Comparison of ENCODE assay signal across 8 cellular contexts in the genomic region with DNA sequence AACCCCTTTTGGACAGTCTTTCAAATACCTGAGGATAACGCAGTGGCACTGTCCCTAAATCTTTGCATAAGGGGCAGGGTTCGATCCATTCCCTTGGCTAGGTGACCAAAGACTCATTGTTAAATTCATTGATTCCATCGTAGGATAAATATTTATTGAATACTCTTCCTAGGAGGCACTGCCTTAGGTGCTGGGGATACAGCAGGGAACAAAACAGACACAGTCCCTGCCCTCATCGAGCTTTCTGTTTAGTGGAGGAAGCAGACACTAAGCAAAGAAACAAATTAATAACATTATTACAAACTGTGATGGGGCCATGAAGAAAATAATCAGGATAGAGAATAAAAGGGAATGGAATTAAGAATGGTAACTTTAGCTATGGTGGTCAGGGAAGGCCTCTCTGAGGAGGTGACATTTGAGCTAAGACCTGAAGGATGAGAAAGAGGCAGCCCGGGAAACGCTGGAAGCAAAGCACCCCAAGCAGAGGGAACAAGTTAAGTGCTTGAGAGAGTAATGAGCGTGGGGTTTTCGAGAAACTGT. TPM values are rescaled to one million over a fixed set of nuclear protein-coding genes. Genes with fewer than 3 reads are reported as not detected.
DNase-seq lines count a peak whose midpoint lies in the region; ATAC-seq and TF ChIP-seq lines count a peak whose summit lies in the region.

No MANE protein-coding gene starts in this region.

- peaks cover 16% of the 10 kb centered on the region for H3K4me1 Mint-ChIP-seq in GM23338
- peaks cover 16% of the 10 kb centered on the region for H3K4me1 Mint-ChIP-seq in WTC11

- H3K9me2 ChIP-seq in GM23338 (ENCODE audit: insufficient read depth), result no peaks in the 10 kb centered on the region

- TF ChIP-seq POLR2A in gastroesophageal sphincter (IDR thresholded peaks at IDR 0.05), result no peak

- H3K36me3 Mint-ChIP-seq in GM23338 (ENCODE audit: low read depth) (peaks cover 26% of the 10 kb centered on the region), WTC11 (peaks cover 12% of the 10 kb centered on the region)

- peak overlapping the region; percentile 82 for H3K9ac ChIP-seq in skeletal muscle satellite cell (ENCODE audit: low read depth, low read length)

- H3K4me1 ChIP-seq in GM23338 (ENCODE audit: insufficient read depth), result peaks cover 12% of the 10 kb centered on the region
- peaks cover 0 to 29% (median 11%) of the 10 kb centered on the region in 3 donors for H3K4me1 ChIP-seq in gastroesophageal sphincter
- H3K4me1 ChIP-seq in skeletal muscle satellite cell (ENCODE audit: control insufficient read depth, insufficient read depth, low read length), result peaks cover 17% of the 10 kb centered on the region

- H3F3A ChIP-seq in GM23338 (replicated peaks; ENCODE audit: low read depth), result peaks cover 35% of the 10 kb centered on the region

- no peaks in the 10 kb centered on the region for H3K9me3 ChIP-seq in gastroesophageal sphincter
- H3K9me3 ChIP-seq in skeletal muscle satellite cell (replicated peaks; ENCODE audit: low read length), result no peaks in the 10 kb centered on the region

- H3K4me3 Mint-ChIP-seq in GM23338 (peak overlapping the region; percentile 94), WTC11 (peak overlapping the region; percentile 97)

- no peak for TF ChIP-seq CTCF in GM23338 (conservative IDR thresholded peaks at IDR 0.05; ENCODE audit: low read depth in 2 of 2)
- TF ChIP-seq CTCF in WTC11 (IDR thresholded peaks at IDR 0.05), result no peak
- TF ChIP-seq CTCF in gastroesophageal sphincter (IDR thresholded peaks at IDR 0.05), result no peak

- POLR2A ChIA-PET in WTC11 (lab: Charles Lee), result interaction anchor here (0.7 to 3.0 kb wide), 18 partner anchors 8 to 106 kb away, joined by 3 to 37 read pairs (median 6); a partner anchor contains a TSS

- DNase-seq in GM23338 (ENCODE audit: low spot score), result no peak
- DNase-seq in WTC11 (ENCODE audit: low spot score), result no peak
- no peak for DNase-seq in occipital lobe (lab: John Stamatoyannopoulos, UW)
- DNase-seq in hypothalamus (lab: John Stamatoyannopoulos, UW), result no peak

- H3K36me3 ChIP-seq in GM23338 (ENCODE audit: insufficient read depth) (peaks cover 12% of the 10 kb centered on the region), gastroesophageal sphincter (peaks cover 0 to 48% of the 10 kb centered on the region in 2 donors), skeletal muscle satellite cell (ENCODE audit: insufficient read depth, low read length) (peaks cover 15% of the 10 kb centered on the region)

- peaks cover 8% of the 10 kb centered on the region; the same call in 1 of the 2 replicates for H3K79me2 ChIP-seq in GM23338 (replicated peaks; ENCODE audit: insufficient read depth)

- H3K27me3 Mint-ChIP-seq in GM23338 (ENCODE audit: insufficient read depth, low read depth, poor library complexity) (peaks cover 9% of the 10 kb centered on the region), WTC11 (ENCODE audit: low read depth) (no peaks in the 10 kb centered on the region)

- H3K4me3 ChIP-seq in GM23338 (peak overlapping the region; percentile 87), gastroesophageal sphincter (peak overlapping the region; percentile 63 to 73), skeletal muscle satellite cell (ENCODE audit: low read length) (peak overlapping the region; percentile 78)

- no peak for ATAC-seq in GM23338
- no peak for ATAC-seq in WTC11
- ATAC-seq in gastroesophageal sphincter, result no peak
- no peak for ATAC-seq in GM18861 (IDR thresholded peaks at IDR 0.05; ENCODE audit: unreplicated experiment)
- no peak for ATAC-seq in HG02973 (IDR thresholded peaks at IDR 0.05; ENCODE audit: unreplicated experiment)

- WGBS in gastroesophageal sphincter (ENCODE audit: low coverage in 1 of 2), 2 donors, result 24 to 31% methylated on average over 6 to 8 of the region's 8 CpGs

- H4K20me1 ChIP-seq in GM23338 (replicated peaks; ENCODE audit: insufficient read depth), result no peaks in the 10 kb centered on the region

- TF ChIP-seq EP300 in gastroesophageal sphincter (IDR thresholded peaks at IDR 0.05), result no peak

- H3K9me3 Mint-ChIP-seq in GM23338, result no peaks in the 10 kb centered on the region
- no peaks in the 10 kb centered on the region for H3K9me3 Mint-ChIP-seq in WTC11

- CTCF ChIA-PET in WTC11 (lab: Charles Lee), result interaction anchor here (0.6 to 4.5 kb wide), 16 partner anchors 9 to 226 kb away, joined by 3 to 51 read pairs (median 4); a partner anchor contains a TSS

- H2AFZ ChIP-seq in GM23338, result peak overlapping the region; percentile 38

- H3K27ac Mint-ChIP-seq in GM23338 (peak overlapping the region; percentile 88), WTC11 (peak overlapping the region; percentile 93)

- H3K27ac ChIP-seq in GM23338 (ENCODE audit: low read depth) (peak overlapping the region; percentile 80), gastroesophageal sphincter (peak overlapping the region; percentile 58 to 88 (median 86))

- H3K27me3 ChIP-seq in GM23338 (ENCODE audit: insufficient read depth) (no peaks in the 10 kb centered on the region), gastroesophageal sphincter (no peaks in the 10 kb centered on the region), skeletal muscle satellite cell (ENCODE audit: control insufficient read depth, insufficient read depth, low read length) (no peaks in the 10 kb centered on the region)

- peak overlapping the region; percentile 90 for H3K4me2 ChIP-seq in GM23338
- H3K4me2 ChIP-seq in skeletal muscle satellite cell (ENCODE audit: low read length), result peak overlapping the region; percentile 94

TF ChIP-seq in GM23338, 12 proteins besides CTCF, POLR2A, EP300 and RAD21 (continues in another document):
- TF ChIP-seq POLR2AphosphoS5 (IDR thresholded peaks at IDR 0.05; ENCODE audit: low read depth) (no peak), EZH2phosphoT487 (IDR thresholded peaks at IDR 0.05; ENCODE audit: unreplicated experiment) (no peak), JUNB (IDR thresholded peaks at IDR 0.05; ENCODE audit: unreplicated experiment) (no peak), ZNF331 (CRISPR knock-in tag; IDR thresholded peaks at IDR 0.05; ENCODE audit: low read depth) (no peak), ZNF114 (CRISPR knock-in tag; IDR thresholded peaks at IDR 0.05) (no peak)
- TF ChIP-seq, protein P1, sequence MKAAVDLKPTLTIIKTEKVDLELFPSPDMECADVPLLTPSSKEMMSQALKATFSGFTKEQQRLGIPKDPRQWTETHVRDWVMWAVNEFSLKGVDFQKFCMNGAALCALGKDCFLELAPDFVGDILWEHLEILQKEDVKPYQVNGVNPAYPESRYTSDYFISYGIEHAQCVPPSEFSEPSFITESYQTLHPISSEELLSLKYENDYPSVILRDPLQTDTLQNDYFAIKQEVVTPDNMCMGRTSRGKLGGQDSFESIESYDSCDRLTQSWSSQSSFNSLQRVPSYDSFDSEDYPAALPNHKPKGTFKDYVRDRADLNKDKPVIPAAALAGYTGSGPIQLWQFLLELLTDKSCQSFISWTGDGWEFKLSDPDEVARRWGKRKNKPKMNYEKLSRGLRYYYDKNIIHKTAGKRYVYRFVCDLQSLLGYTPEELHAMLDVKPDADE (IDR thresholded peaks at IDR 0.05), result no peak

TF ChIP-seq in WTC11, 78 proteins besides CTCF, POLR2A, EP300 and RAD21 (continues in another document):
- no peak for TF ChIP-seq GRHL2 (CRISPR knock-in tag; IDR thresholded peaks at IDR 0.05; ENCODE audit: insufficient replicate concordance, severe bottlenecking)
- TF ChIP-seq ETV6 (CRISPR knock-in tag; IDR thresholded peaks at IDR 0.05), result no peak
- no peak for TF ChIP-seq MXD4 (CRISPR knock-in tag; IDR thresholded peaks at IDR 0.05; ENCODE audit: borderline replicate concordance)
- TF ChIP-seq, protein P2, sequence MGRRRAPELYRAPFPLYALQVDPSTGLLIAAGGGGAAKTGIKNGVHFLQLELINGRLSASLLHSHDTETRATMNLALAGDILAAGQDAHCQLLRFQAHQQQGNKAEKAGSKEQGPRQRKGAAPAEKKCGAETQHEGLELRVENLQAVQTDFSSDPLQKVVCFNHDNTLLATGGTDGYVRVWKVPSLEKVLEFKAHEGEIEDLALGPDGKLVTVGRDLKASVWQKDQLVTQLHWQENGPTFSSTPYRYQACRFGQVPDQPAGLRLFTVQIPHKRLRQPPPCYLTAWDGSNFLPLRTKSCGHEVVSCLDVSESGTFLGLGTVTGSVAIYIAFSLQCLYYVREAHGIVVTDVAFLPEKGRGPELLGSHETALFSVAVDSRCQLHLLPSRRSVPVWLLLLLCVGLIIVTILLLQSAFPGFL (CRISPR knock-in tag; IDR thresholded peaks at IDR 0.05; ENCODE audit: borderline replicate concordance), result no peak
- TF ChIP-seq RORB (CRISPR knock-in tag; IDR thresholded peaks at IDR 0.05), result no peak
- TF ChIP-seq PRRX2 (CRISPR knock-in tag; IDR thresholded peaks at IDR 0.05), result no peak

RNA-seq across cellular contexts. Expression of a gene that starts 0.7 kb away (rescaled TPM):
- total RNA-seq in GM23338 (2014; rRNA removed; shearing (Covaris generic)), result 18.4 and 21.1 TPM in 2 replicates
- polyA plus RNA-seq in GM23338 (2016; fragmentation: Nextera tagmentation; extraction: Ambion mirVana), result 16.4 and 16.6 TPM in 2 replicates
- total RNA-seq in WTC11 (2021) (41.2 to 43.9 TPM (median 43.3 TPM) in 3 replicates), gastroesophageal sphincter (10 to 100 TPM; 11.4 to 25.8 (median 22.4) TPM), occipital lobe (21.4 TPM)
- 31.2 and 42.1 TPM in 2 replicates for total RNA-seq in skeletal muscle satellite cell (2012; rRNA removed)

RNA-seq across cellular contexts. Expression of a gene that starts 8.0 kb away (rescaled TPM):
- 0.24 TPM in 1 of 2 replicates, not detected in the other for total RNA-seq in GM23338 (2014; rRNA removed; shearing (Covaris generic))
- 0.65 and 0.89 TPM in 2 replicates for polyA plus RNA-seq in GM23338 (2016; fragmentation: Nextera tagmentation; extraction: Ambion mirVana)
- 0.78 to 1.6 TPM (median 0.94 TPM) in 3 replicates for total RNA-seq in WTC11 (2021)
- total RNA-seq in gastroesophageal sphincter, result 10 to 100 TPM in 3 of 4 donors, 1 to 10 TPM in 1; 3.0 to 18.3 (median 10.7) TPM
- 3.3 and 4.3 TPM in 2 replicates for total RNA-seq in skeletal muscle satellite cell (2012; rRNA removed)
- 3.1 TPM for total RNA-seq in occipital lobe

RNA-seq across cellular contexts. Expression of a gene that starts 8.5 kb away (rescaled TPM):
- total RNA-seq in GM23338 (2014; rRNA removed; shearing (Covaris generic)), result 17.1 and 19.3 TPM in 2 replicates
- polyA plus RNA-seq in GM23338 (2016; fragmentation: Nextera tagmentation; extraction: Ambion mirVana), result 15.4 and 15.5 TPM in 2 replicates
- total RNA-seq in WTC11 (2021) (45.5 to 54.7 TPM (median 51.1 TPM) in 3 replicates), gastroesophageal sphincter (10 to 100 TPM; 25.4 to 36.7 (median 31.9) TPM), occipital lobe (4.5 TPM)
- 13.8 and 19.0 TPM in 2 replicates for total RNA-seq in skeletal muscle satellite cell (2012; rRNA removed)

RNA-seq across cellular contexts. Expression of a gene that starts 19.4 kb away (rescaled TPM):
- total RNA-seq in GM23338 (2014; rRNA removed; shearing (Covaris generic)), result 93.6 and 102 TPM in 2 replicates
- polyA plus RNA-seq in GM23338 (2016; fragmentation: Nextera tagmentation; extraction: Ambion mirVana), result 22.1 and 22.9 TPM in 2 replicates
- total RNA-seq in WTC11 (2021) (101 to 115 TPM (median 103 TPM) in 3 replicates), gastroesophageal sphincter (10 to 100 TPM; 67.9 to 88.7 (median 85.6) TPM), occipital lobe (129 TPM)
- 90.0 and 104 TPM in 2 replicates for total RNA-seq in skeletal muscle satellite cell (2012; rRNA removed)

RNA-seq across cellular contexts. Expression of a gene that starts 25.3 kb away (rescaled TPM):
- total RNA-seq in GM23338 (2014; rRNA removed; shearing (Covaris generic)), result 267 and 272 TPM in 2 replicates
- 76.8 and 82.3 TPM in 2 replicates for polyA plus RNA-seq in GM23338 (2016; fragmentation: Nextera tagmentation; extraction: Ambion mirVana)
- total RNA-seq in WTC11 (2021) (323 to 350 TPM (median 327 TPM) in 3 replicates), gastroesophageal sphincter (100 to 1,000 TPM in 3 of 4 donors, 10 to 100 TPM in 1; 87.8 to 151 (median 134) TPM), occipital lobe (61.8 TPM)
- total RNA-seq in skeletal muscle satellite cell (2012; rRNA removed), result 145 and 158 TPM in 2 replicates
